ENCODE assay signal across 7 cellular contexts in genomic region chr1:155893389-155894142, GRCh38. TPM values are rescaled to one million over a fixed set of nuclear protein-coding genes. Genes with fewer than 3 reads are reported as not detected.
DNase-seq lines count a peak whose midpoint lies in the region; ATAC-seq, FAIRE-seq and TF ChIP-seq lines count a peak whose summit lies in the region.
"Had no signal": no experiment of that assay in that cellular context is flagged by ENCODE, and none has a peak within 500 bp of the region (broad histone marks: within the 10 kb centered on the region; RNA-seq: fewer than 3 reads in every experiment).

No MANE protein-coding gene starts in this region.

- intact Hi-C loops in GM12878 (cut with micrococcal nuclease; ENCODE audit: unreplicated experiment): no loop called here
- intact Hi-C loops in ovary (cut with DNase I): no loop called here

- H3K27me3 Mint-ChIP-seq in nephron progenitor cell (ENCODE audit: low read depth, poor library complexity): peaks cover 8% of the 10 kb centered on the region

- H2AFZ ChIP-seq in GM12878 (ENCODE audit: control insufficient read depth, low read depth, low read length): no peak overlapping the region

- WGBS in GM12878 (ENCODE audit: insufficient coverage, insufficient replicate concordance, low lambda C conversion rate, missing lambda C conversion rate): 86% methylated on average over 10 of the region's 10 CpGs
- 53 to 69% (median 61%) methylated on average over 10 of the region's 10 CpGs for WGBS in ovary, 3 donors

- in situ Hi-C loops in GM12878 (cut with MboI): no loop called here
- in situ Hi-C loops in HAP-1 (cut with MboI; ENCODE audit: low sequenced_read_pairs): no loop called here

- no peak overlapping the region for H3K4me3 Mint-ChIP-seq in nephron progenitor cell

- no peak for TF ChIP-seq RAD21 in GM12878 (IDR thresholded peaks at IDR 0.05; ENCODE audit: insufficient read depth, low read depth, low read length)

- POLR2A ChIA-PET in GM12878 (lab: Charles Lee): interaction anchor here (1.2 to 2.0 kb wide), 2 partner anchors 10 to 30 kb away, joined by 3 to 10 read pairs; no protein-coding TSS in a partner anchor

- no TSS peak for BruUV-seq in GM12878 (replicated peaks; lab: Mats Ljungman, UMichigan)

- no peaks in the 10 kb centered on the region for H3K79me2 ChIP-seq in GM12878 (ENCODE audit: control insufficient read depth, insufficient read depth, low read length)

- H3K4me3 ChIP-seq in GM12878 (no peak overlapping the region), HAP-1 (no peak overlapping the region), ovary (no peak overlapping the region)

- no peak overlapping the region for H3K4me2 ChIP-seq in GM12878 (ENCODE audit: control insufficient read depth, insufficient read depth)

- SMC1A ChIA-PET in GM12878 (lab: Charles Lee; ENCODE audit: uncharacterized antibody, unreplicated experiment): interaction anchor here (1.3 to 3.4 kb wide), 2 partner anchors 10 to 32 kb away, joined by 6 to 17 read pairs; no protein-coding TSS in a partner anchor

- H3K36me3 ChIP-seq in GM12878 (ENCODE audit: control insufficient read depth in 2 of 2, insufficient read depth in 2 of 2, low read length in 1 of 2): peaks cover 0 to 5% of the 10 kb centered on the region in 2 experiments; a peak in 1 of 4 replicates
- H3K36me3 ChIP-seq in HAP-1 (replicated peaks): peaks cover 10% of the 10 kb centered on the region
- H3K36me3 ChIP-seq in ovary: no peaks in the 10 kb centered on the region

- H3K27ac ChIP-seq in GM12878 (ENCODE audit: control insufficient read depth, insufficient read depth): no peak overlapping the region
- no peak overlapping the region for H3K27ac ChIP-seq in ovary

- peak overlapping the region; percentile 17 for H3K27ac Mint-ChIP-seq in nephron progenitor cell

- no peaks in the 10 kb centered on the region for H3K9me3 Mint-ChIP-seq in nephron progenitor cell

- CTCF ChIA-PET in GM12878 (lab: Yijun Ruan, JAX): interaction anchor here (0.8 to 1.3 kb wide), 4 partner anchors 21 to 173 kb away, joined by 3 to 4 read pairs (median 3); partner anchors contain the start of gene SYT11

- H3K4me1 Mint-ChIP-seq in nephron progenitor cell: no peaks in the 10 kb centered on the region

- ATAC-seq in GM12878: no peak

- no peak for TF ChIP-seq EP300 in GM12878 (IDR thresholded peaks at IDR 0.05; ENCODE audit: borderline replicate concordance in 1 of 2, control insufficient read depth in 1 of 2, low read depth in 2 of 2, low read length in 2 of 2)
- TF ChIP-seq EP300 in ovary (IDR thresholded peaks at IDR 0.05): no peak

- no peaks in the 10 kb centered on the region for H4K20me1 ChIP-seq in GM12878 (ENCODE audit: control insufficient read depth, insufficient read depth)

- H3K9ac ChIP-seq in GM12878 (ENCODE audit: control insufficient read depth, insufficient read depth, low read length): no peak overlapping the region

- H3K36me3 Mint-ChIP-seq in nephron progenitor cell (ENCODE audit: low read depth): peaks cover 21% of the 10 kb centered on the region

- no peaks in the 10 kb centered on the region for H3K4me1 ChIP-seq in GM12878 (ENCODE audit: control insufficient read depth, insufficient read depth, low read length)
- H3K4me1 ChIP-seq in HAP-1: no peaks in the 10 kb centered on the region
- H3K4me1 ChIP-seq in ovary (ENCODE audit: insufficient read depth): no peaks in the 10 kb centered on the region

- TF ChIP-seq CTCF in GM12878 (IDR thresholded peaks at IDR 0.05 in 2 of 3, conservative IDR thresholded peaks at IDR 0.05 in 1 of 3; ENCODE audit: control insufficient read depth in 2 of 3, extremely low read depth in 1 of 3, insufficient read depth in 1 of 3, low read depth in 3 of 3, low read length in 3 of 3): no peak
- TF ChIP-seq CTCF in nephron progenitor cell (IDR thresholded peaks at IDR 0.05): no peak
- no peak for TF ChIP-seq CTCF in ovary (IDR thresholded peaks at IDR 0.05)

- DNase-seq in HuH-7.5 (ENCODE audit: low spot score) (peak; percentile 50), GM12878 (ENCODE audit: low read depth, low spot score) (no peak), nephron progenitor cell (no peak), HAP-1 (ENCODE audit: low spot score in 2 of 2) (no peak), HT-29 (ENCODE audit: low spot score) (no peak), ovary (no peak)

- TF ChIP-seq POLR2A in GM12878 (IDR thresholded peaks at IDR 0.05; ENCODE audit: low read depth, low read length) (no peak), ovary (IDR thresholded peaks at IDR 0.05) (no peak)

- no peak for FAIRE-seq in GM12878 (lab: Jason Lieb, UNC)

- no peaks in the 10 kb centered on the region for H3K27me3 ChIP-seq in GM12878 (replicated peaks in 1 of 2; ENCODE audit: control insufficient read depth in 2 of 2, insufficient read depth in 2 of 2, low read length in 1 of 2)
- H3K27me3 ChIP-seq in HAP-1 (ENCODE audit: low read depth): no peaks in the 10 kb centered on the region
- H3K27me3 ChIP-seq in ovary: no peaks in the 10 kb centered on the region

- no peaks in the 10 kb centered on the region for H3K9me3 ChIP-seq in GM12878 (replicated peaks; ENCODE audit: control insufficient read depth, insufficient read depth, low read length)
- H3K9me3 ChIP-seq in HAP-1: no peaks in the 10 kb centered on the region
- no peaks in the 10 kb centered on the region for H3K9me3 ChIP-seq in ovary

- RAD21 ChIA-PET in GM12878 (lab: Charles Lee; ENCODE audit: unreplicated experiment): interaction anchor here (0.6 to 0.7 kb wide), 2 partner anchors 11 to 34 kb away, joined by 3 read pairs; partner anchors contain the start of gene SYT11

RNA-seq across cellular contexts. Expression of gene RIT1, which starts 17.6 kb away (rescaled TPM):
- 34.5 and 36.9 TPM in 2 replicates for total RNA-seq in GM12878 (2013; cell fraction: nucleolus; rRNA removed)
- total RNA-seq in GM12878 (2014; rRNA removed): 6.8 and 10.6 TPM in 2 replicates
- 12.5 and 13.0 TPM in 2 replicates for total RNA-seq in GM12878 (2014; rRNA removed; fragmentation: Illumina TruSeq; extraction: Trizol)
- 13.1 and 16.7 TPM in 2 replicates for total RNA-seq in GM12878 (2021)
- polyA plus RNA-seq in GM12878 (2011; ENCODE audit: low read depth): 12.1 TPM
- 61.5 and 77.0 TPM in 2 replicates for polyA plus RNA-seq in GM12878 (2011; rRNA removed)
- 34.2 and 49.2 TPM in 2 replicates for polyA plus RNA-seq in GM12878 (2011; cell fraction: cytosol; rRNA removed)
- 30.1 and 40.6 TPM in 2 replicates for polyA plus RNA-seq in GM12878 (2011; cell fraction: nucleus; rRNA removed)
- 12.2 and 18.3 TPM in 2 replicates for polyA plus RNA-seq in GM12878 (2012)
- 13.9 and 16.5 TPM in 2 replicates for polyA plus RNA-seq in GM12878 (2014; fragmentation: Illumina TruSeq; extraction: Trizol)
- polyA plus RNA-seq in GM12878 (2014; fragmentation: Nextera tagmentation; extraction: Ambion mirVana): 10 to 100 TPM; 25.2 to 30.3 TPM
- polyA plus RNA-seq in GM12878 (2014; rRNA removed): 11.0 and 12.0 TPM in 2 replicates
- 10 to 100 TPM; 12.4 to 13.6 TPM for polyA plus RNA-seq in GM12878 (2016; fragmentation: Nextera tagmentation; extraction: Ambion mirVana)
- polyA minus RNA-seq in GM12878 (2011; rRNA and poly(A)+ RNA removed): 52.5 and 66.0 TPM in 2 replicates
- polyA minus RNA-seq in GM12878 (2011; cell fraction: cytosol; rRNA and poly(A)+ RNA removed): 12.6 and 21.1 TPM in 2 replicates
- 10.4 and 20.4 TPM in 2 replicates for polyA minus RNA-seq in GM12878 (2011; cell fraction: nucleus; rRNA and poly(A)+ RNA removed)
- total RNA-seq in HT-29 (2014; rRNA removed; shearing (Covaris generic)): 6.5 and 14.8 TPM in 2 replicates
- 10 to 100 TPM; 10.9 to 26.9 (median 23.0) TPM for total RNA-seq in ovary
- polyA plus RNA-seq in ovary: 10 to 100 TPM in 1 of 2 donors, 1 to 10 TPM in 1; 8.6 to 20.2 TPM

RNA-seq across cellular contexts. Expression of gene SYT11, which starts 34.2 kb away (rescaled TPM):
- 9.3 and 9.4 TPM in 2 replicates for total RNA-seq in GM12878 (2013; cell fraction: nucleolus; rRNA removed)
- total RNA-seq in GM12878 (2014; rRNA removed) (15.6 and 17.5 TPM in 2 replicates), GM12878 (2014; rRNA removed; fragmentation: Illumina TruSeq; extraction: Trizol) (14.1 and 14.3 TPM in 2 replicates), GM12878 (2021) (14.1 and 14.3 TPM in 2 replicates), ovary (10 to 100 TPM; 10.1 to 27.9 (median 19.7) TPM)
- polyA plus RNA-seq in GM12878 (2011; ENCODE audit: low read depth): 10.9 TPM
- polyA plus RNA-seq in GM12878 (2011; rRNA removed) (21.2 and 21.5 TPM in 2 replicates), GM12878 (2014; fragmentation: Illumina TruSeq; extraction: Trizol) (16.2 and 17.4 TPM in 2 replicates), GM12878 (2014; fragmentation: Nextera tagmentation; extraction: Ambion mirVana) (1 to 10 TPM; 7.7 to 7.8 TPM), GM12878 (2014; rRNA removed) (11.0 and 11.3 TPM in 2 replicates), GM12878 (2016; fragmentation: Nextera tagmentation; extraction: Ambion mirVana) (10 to 100 TPM; 12.1 to 13.0 TPM), ovary (10 to 100 TPM; 12.5 to 48.9 TPM)
- polyA plus RNA-seq in GM12878 (2011; cell fraction: cytosol; rRNA removed): 15.6 and 16.0 TPM in 2 replicates
- polyA plus RNA-seq in GM12878 (2011; cell fraction: nucleus; rRNA removed): 6.5 and 7.9 TPM in 2 replicates
- polyA plus RNA-seq in GM12878 (2012): 11.8 and 15.2 TPM in 2 replicates
- polyA minus RNA-seq in GM12878 (2011; rRNA and poly(A)+ RNA removed): 30.2 and 31.3 TPM in 2 replicates
- polyA minus RNA-seq in GM12878 (2011; cell fraction: cytosol; rRNA and poly(A)+ RNA removed): 9.4 and 10.4 TPM in 2 replicates
- polyA minus RNA-seq in GM12878 (2011; cell fraction: nucleus; rRNA and poly(A)+ RNA removed): 4.2 and 7.4 TPM in 2 replicates
- not detected in 2 replicates for total RNA-seq in HT-29 (2014; rRNA removed; shearing (Covaris generic))

RNA-seq across cellular contexts. Expression of gene GON4L, which starts 36.6 kb away (rescaled TPM):
- 162 and 174 TPM in 2 replicates for total RNA-seq in GM12878 (2013; cell fraction: nucleolus; rRNA removed)
- 23.4 and 27.1 TPM in 2 replicates for total RNA-seq in GM12878 (2014; rRNA removed)
- total RNA-seq in GM12878 (2014; rRNA removed; fragmentation: Illumina TruSeq; extraction: Trizol): 26.0 and 27.1 TPM in 2 replicates
- 34.6 and 38.8 TPM in 2 replicates for total RNA-seq in GM12878 (2021)
- 19.3 TPM for polyA plus RNA-seq in GM12878 (2011; ENCODE audit: low read depth)
- polyA plus RNA-seq in GM12878 (2011; rRNA removed): 25.9 and 26.9 TPM in 2 replicates
- polyA plus RNA-seq in GM12878 (2011; cell fraction: cytosol; rRNA removed): 21.7 and 27.0 TPM in 2 replicates
- 57.5 and 62.5 TPM in 2 replicates for polyA plus RNA-seq in GM12878 (2011; cell fraction: nucleus; rRNA removed)
- 22.5 and 26.2 TPM in 2 replicates for polyA plus RNA-seq in GM12878 (2012)
- 28.9 and 29.8 TPM in 2 replicates for polyA plus RNA-seq in GM12878 (2014; fragmentation: Illumina TruSeq; extraction: Trizol)
- polyA plus RNA-seq in GM12878 (2014; fragmentation: Nextera tagmentation; extraction: Ambion mirVana): 10 to 100 TPM; 17.7 to 29.3 TPM
- 21.6 and 22.5 TPM in 2 replicates for polyA plus RNA-seq in GM12878 (2014; rRNA removed)
- polyA plus RNA-seq in GM12878 (2016; fragmentation: Nextera tagmentation; extraction: Ambion mirVana): 10 to 100 TPM; 40.5 to 40.7 TPM
- polyA minus RNA-seq in GM12878 (2011; rRNA and poly(A)+ RNA removed): 50.1 and 83.3 TPM in 2 replicates
- 11.9 and 20.0 TPM in 2 replicates for polyA minus RNA-seq in GM12878 (2011; cell fraction: cytosol; rRNA and poly(A)+ RNA removed)
- polyA minus RNA-seq in GM12878 (2011; cell fraction: nucleus; rRNA and poly(A)+ RNA removed): 27.8 and 41.0 TPM in 2 replicates
- total RNA-seq in HT-29 (2014; rRNA removed; shearing (Covaris generic)): 17.6 and 18.0 TPM in 2 replicates
- total RNA-seq in ovary: 10 to 100 TPM; 20.6 to 57.5 (median 42.5) TPM
- 10 to 100 TPM; 16.0 to 29.4 TPM for polyA plus RNA-seq in ovary

RNA-seq across cellular contexts. Expression of gene KHDC4, which starts 40.6 kb away (rescaled TPM):
- 216 and 221 TPM in 2 replicates for total RNA-seq in GM12878 (2013; cell fraction: nucleolus; rRNA removed)
- total RNA-seq in GM12878 (2014; rRNA removed): 40.8 and 42.1 TPM in 2 replicates
- total RNA-seq in GM12878 (2014; rRNA removed; fragmentation: Illumina TruSeq; extraction: Trizol): 42.8 and 44.4 TPM in 2 replicates
- 40.5 and 41.1 TPM in 2 replicates for total RNA-seq in GM12878 (2021)
- 33.9 TPM for polyA plus RNA-seq in GM12878 (2011; ENCODE audit: low read depth)
- polyA plus RNA-seq in GM12878 (2011; rRNA removed): 109 and 120 TPM in 2 replicates
- polyA plus RNA-seq in GM12878 (2011; cell fraction: cytosol; rRNA removed): 83.7 and 84.8 TPM in 2 replicates
- 141 and 162 TPM in 2 replicates for polyA plus RNA-seq in GM12878 (2011; cell fraction: nucleus; rRNA removed)
- 33.4 and 38.1 TPM in 2 replicates for polyA plus RNA-seq in GM12878 (2012)
- 47.8 and 62.4 TPM in 2 replicates for polyA plus RNA-seq in GM12878 (2014; fragmentation: Illumina TruSeq; extraction: Trizol)
- polyA plus RNA-seq in GM12878 (2014; fragmentation: Nextera tagmentation; extraction: Ambion mirVana): 10 to 100 TPM; 11.7 to 15.1 TPM
- 58.2 and 70.5 TPM in 2 replicates for polyA plus RNA-seq in GM12878 (2014; rRNA removed)
- 10 to 100 TPM; 39.5 to 46.9 TPM for polyA plus RNA-seq in GM12878 (2016; fragmentation: Nextera tagmentation; extraction: Ambion mirVana)
- 90.9 and 110 TPM in 2 replicates for polyA minus RNA-seq in GM12878 (2011; rRNA and poly(A)+ RNA removed)
- 37.3 and 41.2 TPM in 2 replicates for polyA minus RNA-seq in GM12878 (2011; cell fraction: cytosol; rRNA and poly(A)+ RNA removed)
- 77.4 and 88.9 TPM in 2 replicates for polyA minus RNA-seq in GM12878 (2011; cell fraction: nucleus; rRNA and poly(A)+ RNA removed)
- 44.4 and 53.6 TPM in 2 replicates for total RNA-seq in HT-29 (2014; rRNA removed; shearing (Covaris generic))
- total RNA-seq in ovary: 10 to 100 TPM; 38.1 to 61.1 (median 46.4) TPM
- polyA plus RNA-seq in ovary: 10 to 100 TPM; 35.4 to 47.1 TPM

RNA-seq across cellular contexts. Expression of gene RXFP4, which starts 47.9 kb away (rescaled TPM):
- 0.56 TPM in 1 of 2 replicates, not detected in the other for total RNA-seq in GM12878 (2013; cell fraction: nucleolus; rRNA removed)
- 0.40 TPM in 1 of 2 replicates, not detected in the other for total RNA-seq in GM12878 (2014; rRNA removed)
- not detected in 2 replicates for total RNA-seq in GM12878 (2014; rRNA removed; fragmentation: Illumina TruSeq; extraction: Trizol)
- not detected in 2 replicates for total RNA-seq in GM12878 (2021)
- not detected for polyA plus RNA-seq in GM12878 (2011; ENCODE audit: low read depth)
- not detected in 2 replicates for polyA plus RNA-seq in GM12878 (2011; rRNA removed)
- polyA plus RNA-seq in GM12878 (2011; cell fraction: cytosol; rRNA removed): 0.04 and 0.05 TPM in 2 replicates
- polyA plus RNA-seq in GM12878 (2011; cell fraction: nucleus; rRNA removed): 0.10 and 0.12 TPM in 2 replicates
- polyA plus RNA-seq in GM12878 (2012): 0.11 and 0.12 TPM in 2 replicates
- polyA plus RNA-seq in GM12878 (2014; fragmentation: Illumina TruSeq; extraction: Trizol): not detected in 2 replicates
- not detected for polyA plus RNA-seq in GM12878 (2014; fragmentation: Nextera tagmentation; extraction: Ambion mirVana)
- 0.10 and 0.16 TPM in 2 replicates for polyA plus RNA-seq in GM12878 (2014; rRNA removed)
- under 1 TPM in 1 of 2 experiments, not detected in 1; 0.39 TPM for polyA plus RNA-seq in GM12878 (2016; fragmentation: Nextera tagmentation; extraction: Ambion mirVana)
- polyA minus RNA-seq in GM12878 (2011; rRNA and poly(A)+ RNA removed): 0.62 TPM in 1 of 2 replicates, not detected in the other
- polyA minus RNA-seq in GM12878 (2011; cell fraction: cytosol; rRNA and poly(A)+ RNA removed): not detected in 2 replicates
- 0.67 and 1.1 TPM in 2 replicates for polyA minus RNA-seq in GM12878 (2011; cell fraction: nucleus; rRNA and poly(A)+ RNA removed)
- 0.47 and 3.1 TPM in 2 replicates for total RNA-seq in HT-29 (2014; rRNA removed; shearing (Covaris generic))
- total RNA-seq in ovary: not detected
- polyA plus RNA-seq in ovary: not detected
- total RNA-seq: subcutaneous adipose tissue had no signal

Comparison
In these comparisons a context has a peak if more than half of its experiments do, and no peak if none do; other contexts are left out.
1. RNA of gene SYT11, which starts 34.2 kb away (total RNA-seq): 10.1 to 27.9 TPM in ovary and 9.3 to 17.5 TPM in GM12878; not detected in HT-29; every median in the first group is over 10 times any median in the second.